11 cellular contexts compared by ENCODE assay signal in the genomic region with DNA sequence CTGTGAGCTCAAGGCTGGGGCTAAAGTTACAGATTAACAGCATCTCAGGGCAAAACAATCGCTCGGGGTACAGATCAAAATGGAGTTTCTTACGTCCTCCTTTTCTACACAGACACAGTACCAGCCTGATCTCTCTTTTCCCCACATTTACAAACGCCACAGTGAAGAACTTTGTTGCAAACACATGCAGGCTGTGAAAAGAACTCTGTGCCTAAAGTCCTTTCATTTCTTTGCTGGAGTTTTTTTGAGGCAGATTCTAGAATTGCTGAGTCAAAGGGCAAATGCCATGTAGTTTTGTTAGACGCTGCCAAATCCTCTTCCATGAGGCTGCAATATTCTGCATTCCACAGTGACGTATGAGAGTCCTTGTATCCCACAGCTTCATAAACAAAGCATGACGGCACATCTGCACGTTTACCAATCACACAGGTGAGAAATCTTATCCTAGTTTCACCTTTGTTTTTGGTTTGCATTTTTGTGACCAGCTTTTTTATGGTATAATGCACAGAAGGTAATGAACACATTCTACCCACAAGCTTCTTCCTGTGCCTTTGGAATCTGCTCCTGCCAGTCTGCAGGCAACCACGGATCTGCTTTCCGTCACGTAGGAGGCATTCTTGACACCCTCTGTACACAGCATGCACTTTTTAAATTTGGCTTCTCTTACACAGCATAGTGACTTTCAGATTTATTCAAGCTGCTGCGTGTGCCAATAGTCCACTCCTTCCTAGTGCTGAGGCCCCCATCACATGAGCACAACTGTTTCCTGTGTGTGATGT. TPM values are rescaled to one million over a fixed set of nuclear protein-coding genes. Genes with fewer than 3 reads are reported as not detected.
A peak's percentile ranks its signal among the peaks of the same experiment; 100 is the strongest.
DNase-seq lines count a peak whose midpoint lies in the region; ATAC-seq and TF ChIP-seq lines count a peak whose summit lies in the region.
"Had no signal": no experiment of that assay in that cellular context is flagged by ENCODE, and none has a peak within 500 bp of the region (broad histone marks: within the 10 kb centered on the region; RNA-seq: fewer than 3 reads in every experiment).

No MANE protein-coding gene starts in this region.

- no peak for ATAC-seq in HG02759 (IDR thresholded peaks at IDR 0.05; ENCODE audit: unreplicated experiment)
- no peak for ATAC-seq in GM18520 (IDR thresholded peaks at IDR 0.05; ENCODE audit: unreplicated experiment)
- ATAC-seq in GM19463 (IDR thresholded peaks at IDR 0.05; ENCODE audit: unreplicated experiment) = no peak
- ATAC-seq: activated CD8-positive, alpha-beta T cell treated with anti-CD3 and anti-CD28 coated beads, Interleukin-2, amount 10 ng/mL, durations not matched to agents 7 days and 5 days had no signal

- DNase-seq in MM.1S = peak; percentile 39
- peak; percentile 46 for DNase-seq in epithelial cell of prostate (ENCODE audit: low read depth, low spot score)
- peak; percentile 78 for DNase-seq in mucosa of gallbladder (ENCODE audit: low spot score)
- no peak for DNase-seq in activated CD4-positive, alpha-beta T cell treated with anti-CD3 and anti-CD28 coated beads, Interleukin-2, amount 50 U/mL, for 4 hours
- DNase-seq: activated CD8-positive, alpha-beta T cell treated with anti-CD3 and anti-CD28 coated beads, Interleukin-2, amount 10 ng/mL, durations not matched to agents 7 days and 5 days; NCI-H2081 had no signal

- H3K9ac ChIP-seq in MM.1S (ENCODE audit: low read length) = no peak overlapping the region

- H3K27me3 ChIP-seq in ACC112 (ENCODE audit: insufficient read depth, low read length) = no peaks in the 10 kb centered on the region
- H3K27me3 ChIP-seq in MM.1S (replicated peaks; ENCODE audit: insufficient read depth, low read length) = no peaks in the 10 kb centered on the region

- H3K4me3 ChIP-seq in ACC112 (ENCODE audit: low read depth, low read length) = peak overlapping the region; percentile 59
- H3K4me3 ChIP-seq in MM.1S (ENCODE audit: low read length) = no peak overlapping the region
- H3K4me3 ChIP-seq: HAP-1 had no signal

- no peaks in the 10 kb centered on the region for H3K9me3 ChIP-seq in MM.1S (replicated peaks; ENCODE audit: insufficient read depth, low read length)
- H3K9me3 ChIP-seq: HAP-1 had no signal

- no peaks in the 10 kb centered on the region for H3F3A ChIP-seq in MM.1S (ENCODE audit: insufficient read depth, low read length)

- H4K20me1 ChIP-seq in MM.1S (ENCODE audit: insufficient read depth, low read length) = no peaks in the 10 kb centered on the region

- H3K36me3 ChIP-seq in ACC112 (ENCODE audit: insufficient read depth, low read length) (peaks cover 7% of the 10 kb centered on the region; the same call in 1 of the 2 replicates), MM.1S (replicated peaks; ENCODE audit: insufficient read depth, low read length) (no peaks in the 10 kb centered on the region)

- no peaks in the 10 kb centered on the region for H3K9me2 ChIP-seq in MM.1S (replicated peaks; ENCODE audit: insufficient read depth, low read length)

- H3K27ac ChIP-seq in ACC112 (ENCODE audit: low read depth, low read length) (peak overlapping the region; percentile 91), MM.1S (ENCODE audit: low read length) (peak overlapping the region; percentile 49; the same call in 1 of the 2 replicates), epithelial cell of prostate (no peak overlapping the region)

- H2AFZ ChIP-seq in ACC112 (ENCODE audit: low read length, unreplicated experiment) (peak overlapping the region; percentile 61), MM.1S (ENCODE audit: low read length) (no peak overlapping the region)

- TF ChIP-seq CTCF in MM.1S (IDR thresholded peaks at IDR 0.05; ENCODE audit: low read length) = no peak

- H3K79me2 ChIP-seq in ACC112 (ENCODE audit: control insufficient read depth, insufficient read depth, low read length, unreplicated experiment) (no peaks in the 10 kb centered on the region), MM.1S (ENCODE audit: low read length) (no peaks in the 10 kb centered on the region)

- H3K4me1 ChIP-seq in ACC112 (ENCODE audit: control insufficient read depth, insufficient read depth, low read length, unreplicated experiment) (peaks cover 45% of the 10 kb centered on the region), MM.1S (ENCODE audit: low read length) (no peaks in the 10 kb centered on the region)
- H3K4me1 ChIP-seq: HAP-1 had no signal

- H3K4me2 ChIP-seq in MM.1S (ENCODE audit: low read depth, low read length) = peak overlapping the region; percentile 14; the same call in 1 of the 2 replicates

RNA-seq across cellular contexts. Expression of a gene that starts 44.6 kb away (rescaled TPM):
- total RNA-seq in mucosa of gallbladder = 119 TPM

Comparison
In these comparisons a context has a peak if more than half of its experiments do, and no peak if none do; other contexts are left out.
1. DNase-seq: peak in MM.1S (single experiment), epithelial cell of prostate (single experiment) and mucosa of gallbladder (single experiment); none in activated CD4-positive, alpha-beta T cell treated with anti-CD3 and anti-CD28 coated beads, Interleukin-2, amount 50 U/mL, for 4 hours (0 of 2).